In genomic region chr6:83518946-83519489, GRCh38 we compare ENCODE assay signal across 12 cellular contexts. TPM values are rescaled to one million over a fixed set of nuclear protein-coding genes. Genes with fewer than 3 reads are reported as not detected.
DNase-seq lines count a peak whose midpoint lies in the region; ATAC-seq and TF ChIP-seq lines count a peak whose summit lies in the region.
"Had no signal": no experiment of that assay in that cellular context is flagged by ENCODE, and none has a peak within 500 bp of the region (broad histone marks: within the 10 kb centered on the region; RNA-seq: fewer than 3 reads in every experiment).

No MANE protein-coding gene starts in this region.

- H3K4me3 Mint-ChIP-seq in activated naive CD4-positive, alpha-beta T cell treated with anti-CD3 and anti-CD28 coated beads for 36 hours: no peak overlapping the region
- H3K4me3 Mint-ChIP-seq: CD4-positive, alpha-beta memory T cell had no signal

- H3K4me1 ChIP-seq in cardiac muscle cell (ENCODE audit: low read depth) (peaks cover 6% of the 10 kb centered on the region), OCI-LY1 (ENCODE audit: insufficient read depth, low read length, severe bottlenecking) (no peaks in the 10 kb centered on the region), fibroblast of lung (ENCODE audit: control insufficient read depth, extremely low read depth, insufficient read depth, low read length) (no peaks in the 10 kb centered on the region), Peyer's patch (no peaks in the 10 kb centered on the region)
- H3K4me1 ChIP-seq: colonic mucosa had no signal

- H3K36me3 ChIP-seq in cardiac muscle cell (peaks cover under 1% of the 10 kb centered on the region), OCI-LY1 (ENCODE audit: insufficient read depth, low read length) (no peaks in the 10 kb centered on the region), fibroblast of lung (ENCODE audit: control insufficient read depth, insufficient read depth, low read length) (no peaks in the 10 kb centered on the region), MG63 (no peaks in the 10 kb centered on the region), Peyer's patch (no peaks in the 10 kb centered on the region)
- H3K36me3 ChIP-seq: colonic mucosa had no signal

- H3K27me3 ChIP-seq in cardiac muscle cell (no peaks in the 10 kb centered on the region), OCI-LY1 (ENCODE audit: insufficient read depth, low read length) (no peaks in the 10 kb centered on the region), fibroblast of lung (ENCODE audit: control insufficient read depth, insufficient read depth, low read length) (no peaks in the 10 kb centered on the region), MG63 (no peaks in the 10 kb centered on the region), Peyer's patch (no peaks in the 10 kb centered on the region)
- H3K27me3 ChIP-seq: colonic mucosa had no signal

- no peaks in the 10 kb centered on the region for H3K4me1 Mint-ChIP-seq in activated naive CD4-positive, alpha-beta T cell treated with anti-CD3 and anti-CD28 coated beads for 36 hours (ENCODE audit: low read depth)
- H3K4me1 Mint-ChIP-seq: CD4-positive, alpha-beta memory T cell had no signal

- TF ChIP-seq POLR2A in Peyer's patch (IDR thresholded peaks at IDR 0.05): no peak

- peaks cover 17% of the 10 kb centered on the region for H3K27me3 Mint-ChIP-seq in activated naive CD4-positive, alpha-beta T cell treated with anti-CD3 and anti-CD28 coated beads for 36 hours (ENCODE audit: low read depth)

- no peak for ATAC-seq in left ventricle myocardium superior
- no peak for ATAC-seq in HG02610 (IDR thresholded peaks at IDR 0.05; ENCODE audit: unreplicated experiment)

- DNase-seq in cardiac muscle cell (ENCODE audit: low read depth in 1 of 2, low spot score in 1 of 2) (peak in 1 of 2 donors; percentile 42), left ventricle myocardium superior (no peak), fibroblast of lung (ENCODE audit: low read depth in 2 of 2) (peak; percentile 47 to 53), MG63 (no peak), Peyer's patch (no peak)
- no peak for DNase-seq in activated naive CD4-positive, alpha-beta T cell treated with anti-CD3 and anti-CD28 coated beads for 36 hours
- DNase-seq: activated CD8-positive, alpha-beta memory T cell treated with anti-CD3 and anti-CD28 coated beads, Interleukin-2, amount 50 U/mL, for 4 hours; CD4-positive, alpha-beta memory T cell; colonic mucosa; NCI-H1092 had no signal

- H3K27ac ChIP-seq in cardiac muscle cell (no peak overlapping the region), OCI-LY1 (ENCODE audit: low read depth, low read length, poor library complexity, severe bottlenecking) (no peak overlapping the region), fibroblast of lung (ENCODE audit: insufficient read depth, low read length) (no peak overlapping the region), Peyer's patch (no peak overlapping the region)
- H3K27ac ChIP-seq: colonic mucosa had no signal

- intact Hi-C loops in left ventricle myocardium superior (cut with micrococcal nuclease): loop anchor here (5.0 kb wide), 1 partner anchor 102 kb away; no protein-coding TSS in a partner anchor
- intact Hi-C loops in activated naive CD4-positive, alpha-beta T cell treated with anti-CD3 and anti-CD28 coated beads for 36 hours (cut with micrococcal nuclease): no loop called here

- H4K20me1 ChIP-seq in OCI-LY1 (ENCODE audit: insufficient read depth, low read length) (no peaks in the 10 kb centered on the region), fibroblast of lung (ENCODE audit: control insufficient read depth, extremely low read depth, insufficient read depth, low read length) (no peaks in the 10 kb centered on the region)

- no peaks in the 10 kb centered on the region for H3K9me2 ChIP-seq in OCI-LY1 (ENCODE audit: low read depth, low read length)

- H3K4me3 ChIP-seq in cardiac muscle cell: no peak overlapping the region
- H3K4me3 ChIP-seq in OCI-LY1 (ENCODE audit: low read depth, low read length, poor library complexity, severe bottlenecking): no peak overlapping the region
- H3K4me3 ChIP-seq in fibroblast of lung (replicated peaks in 1 of 4; ENCODE audit: control extremely low read depth in 1 of 4, insufficient read depth in 1 of 4, low read depth in 3 of 4, low read length in 4 of 4): no peak overlapping the region
- H3K4me3 ChIP-seq in MG63: no peak overlapping the region
- H3K4me3 ChIP-seq in Peyer's patch: no peak overlapping the region
- H3K4me3 ChIP-seq: colonic mucosa had no signal

- CTCF ChIA-PET in activated naive CD4-positive, alpha-beta T cell treated with anti-CD3 and anti-CD28 coated beads for 36 hours (lab: Charles Lee): interaction anchor here (0.9 to 1.8 kb wide), 2 partner anchors 22 to 304 kb away, joined by 4 to 5 read pairs; no protein-coding TSS in a partner anchor

- H3K9me3 ChIP-seq in cardiac muscle cell (ENCODE audit: low read depth) (no peaks in the 10 kb centered on the region), OCI-LY1 (ENCODE audit: low read length) (no peaks in the 10 kb centered on the region), fibroblast of lung (ENCODE audit: control insufficient read depth, insufficient read depth, low read depth, low read length) (no peaks in the 10 kb centered on the region), MG63 (no peaks in the 10 kb centered on the region), Peyer's patch (no peaks in the 10 kb centered on the region)
- H3K9me3 ChIP-seq: colonic mucosa had no signal

- no peak overlapping the region for H3K27ac Mint-ChIP-seq in activated naive CD4-positive, alpha-beta T cell treated with anti-CD3 and anti-CD28 coated beads for 36 hours

- H3K79me2 ChIP-seq in OCI-LY1 (ENCODE audit: insufficient read depth, low read length) (no peaks in the 10 kb centered on the region), fibroblast of lung (ENCODE audit: control insufficient read depth, insufficient read depth, low read length) (no peaks in the 10 kb centered on the region)

- H2AFZ ChIP-seq in OCI-LY1 (ENCODE audit: low read length) (no peak overlapping the region), fibroblast of lung (ENCODE audit: low read length) (no peak overlapping the region)

- no peaks in the 10 kb centered on the region for H3F3A ChIP-seq in OCI-LY1 (ENCODE audit: insufficient read depth, low read length)

- H3K36me3 Mint-ChIP-seq in activated naive CD4-positive, alpha-beta T cell treated with anti-CD3 and anti-CD28 coated beads for 36 hours (ENCODE audit: low read depth): no peaks in the 10 kb centered on the region
- H3K36me3 Mint-ChIP-seq: CD4-positive, alpha-beta memory T cell had no signal

- no peaks in the 10 kb centered on the region for H3K9me3 Mint-ChIP-seq in activated naive CD4-positive, alpha-beta T cell treated with anti-CD3 and anti-CD28 coated beads for 36 hours

- H3K9ac ChIP-seq in OCI-LY1 (ENCODE audit: low read length): no peak overlapping the region
- no peak overlapping the region for H3K9ac ChIP-seq in fibroblast of lung (ENCODE audit: insufficient read depth, low read length)

- H3K4me2 ChIP-seq in OCI-LY1 (ENCODE audit: low read length) (no peak overlapping the region), fibroblast of lung (ENCODE audit: extremely low read depth, insufficient read depth, low read length) (no peak overlapping the region)

- TF ChIP-seq CTCF in cardiac muscle cell (IDR thresholded peaks at IDR 0.05; ENCODE audit: low read depth, low read length) (peak; percentile 50), OCI-LY1 (IDR thresholded peaks at IDR 0.05; ENCODE audit: low read length) (peak; percentile 9; the same call in 1 of the 2 replicates), fibroblast of lung (conservative IDR thresholded peaks at IDR 0.05 in 1 of 2, IDR thresholded peaks at IDR 0.05 in 1 of 2; ENCODE audit: low read depth in 1 of 2, low read length in 2 of 2) (peak; percentile 45 to 56), Peyer's patch (IDR thresholded peaks at IDR 0.05) (no peak)

RNA-seq across cellular contexts. Expression of gene PRSS35, which starts 6.7 kb away (rescaled TPM):
- total RNA-seq in cardiac muscle cell: 60.2 and 89.7 TPM in 2 replicates
- polyA plus RNA-seq in cardiac muscle cell: 99.3 and 133 TPM in 2 replicates
- total RNA-seq in left ventricle myocardium superior: 0.12 TPM
- total RNA-seq in fibroblast of lung: 5.1 and 6.8 TPM in 2 replicates
- 4.1 and 7.4 TPM in 2 replicates for polyA plus RNA-seq in fibroblast of lung
- polyA plus RNA-seq in fibroblast of lung (2012): 3.3 and 6.1 TPM in 2 replicates
- not detected in 2 replicates for polyA minus RNA-seq in fibroblast of lung (ENCODE audit: low replicate concordance)
- 0.72 and 1.2 TPM in 2 replicates for total RNA-seq in MG63 (2014; rRNA removed; shearing (Covaris generic); ENCODE audit: low replicate concordance)
- not detected for total RNA-seq in Peyer's patch
- not detected for total RNA-seq in activated naive CD4-positive, alpha-beta T cell treated with anti-CD3 and anti-CD28 coated beads for 36 hours

Comparison
In these comparisons a context has a peak if more than half of its experiments do, and no peak if none do; other contexts are left out.
1. DNase-seq: peak in fibroblast of lung (2 of 2); none in left ventricle myocardium superior (single experiment), MG63 (single experiment), Peyer's patch (0 of 3) and activated naive CD4-positive, alpha-beta T cell treated with anti-CD3 and anti-CD28 coated beads for 36 hours (single experiment).
2. CTCF ChIP-seq: peak in cardiac muscle cell (single experiment), OCI-LY1 (single experiment) and fibroblast of lung (2 of 2); none in Peyer's patch (0 of 6).